In the genomic region with DNA sequence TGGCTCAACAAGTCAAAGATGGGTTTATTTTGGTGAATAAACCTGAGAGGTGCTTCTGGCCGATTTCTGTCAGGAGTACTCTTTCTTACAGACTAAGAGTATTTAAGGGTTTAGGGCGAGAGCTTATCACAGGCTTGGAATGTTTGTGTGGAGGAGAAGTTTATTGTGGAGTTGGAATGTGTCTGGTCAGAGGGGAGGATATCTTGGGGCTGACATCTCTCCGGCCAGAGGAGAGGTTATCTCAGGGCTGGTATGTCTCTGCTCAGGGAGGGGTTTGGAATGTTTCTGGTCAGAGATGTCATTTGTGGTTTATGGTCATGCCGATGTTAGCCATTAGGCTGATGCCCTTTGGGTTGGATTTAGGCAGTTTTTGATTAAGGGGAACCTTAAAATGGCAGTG, we compare ENCODE assay signal across 24 cellular contexts.
"Had no signal": no experiment of that assay in that cellular context is flagged by ENCODE, and none has a peak within 500 bp of the region (broad histone marks: within the 10 kb centered on the region; RNA-seq: fewer than 3 reads in every experiment).

No MANE protein-coding gene starts in this region.

- H3K27me3 ChIP-seq: esophagus squamous epithelium, gastrocnemius medialis, left lung had no signal

- H3K27ac ChIP-seq: coronary artery, dorsolateral prefrontal cortex, esophagus squamous epithelium, gastrocnemius medialis, heart right ventricle, left lung, lower lobe of right lung had no signal

- H3K4me1 ChIP-seq: esophagus squamous epithelium, gastrocnemius medialis, heart right ventricle, left lung, lower lobe of right lung had no signal

- H3K9me3 ChIP-seq: esophagus squamous epithelium, gastrocnemius medialis, lower lobe of right lung had no signal

- DNase-seq: dermis blood vessel endothelial cell; dorsolateral prefrontal cortex; effector CD4-positive, alpha-beta T cell; effector memory CD4-positive, alpha-beta T cell; esophagus squamous epithelium; foreskin fibroblast; foreskin melanocyte; gastrocnemius medialis; glutamatergic neuron; head of caudate nucleus; heart right ventricle; hippocampal formation; left cardiac atrium; left lung; left ventricle myocardium superior; lower lobe of right lung; mesenchymal stem cell; midbrain; naive thymus-derived CD4-positive, alpha-beta T cell had no signal

- H3K36me3 ChIP-seq: esophagus squamous epithelium, gastrocnemius medialis, heart right ventricle, left lung, lower lobe of right lung had no signal

- FAIRE-seq: colon, endothelial cell of umbilical vein, islet of Langerhans, keratinocyte had no signal

- ATAC-seq: gastrocnemius medialis; heart right ventricle; left cardiac atrium; left lung; left ventricle myocardium superior; lower lobe of right lung; naive thymus-derived CD4-positive, alpha-beta T cell had no signal

- H3K4me3 ChIP-seq: coronary artery, dorsolateral prefrontal cortex, esophagus squamous epithelium, gastrocnemius medialis, heart right ventricle, left lung, lower lobe of right lung had no signal
